ENCODE assay signal across 33 cellular contexts in the genomic region with DNA sequence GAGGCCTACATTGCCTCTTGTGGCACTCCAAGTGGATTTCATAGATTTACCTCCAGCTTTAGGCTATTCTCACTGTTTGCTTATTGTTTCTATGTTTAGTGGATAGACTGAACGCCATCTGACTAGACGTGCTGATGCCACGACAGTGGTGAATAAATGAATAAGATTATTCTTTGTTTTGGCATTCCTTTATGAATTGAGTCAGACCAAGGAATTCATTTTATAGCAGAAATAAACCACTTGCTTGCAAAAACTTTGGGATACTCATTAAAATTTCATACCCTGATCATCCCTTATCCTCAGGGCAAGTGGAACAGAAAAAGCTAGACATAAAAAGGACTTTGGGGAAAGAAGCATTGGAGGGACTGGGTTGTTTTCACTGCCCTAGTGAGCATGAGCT.
DNase-seq lines count a peak whose midpoint lies in the region; ATAC-seq and TF ChIP-seq lines count a peak whose summit lies in the region.
"Had no signal": no experiment of that assay in that cellular context is flagged by ENCODE, and none has a peak within 500 bp of the region (broad histone marks: within the 10 kb centered on the region; RNA-seq: fewer than 3 reads in every experiment).

No MANE protein-coding gene starts in this region.

- no peaks in the 10 kb centered on the region for H3K27me3 ChIP-seq in mammary epithelial cell (ENCODE audit: insufficient read depth, low read length)
- H3K27me3 ChIP-seq in suprapubic skin: no peaks in the 10 kb centered on the region
- H3K27me3 ChIP-seq: esophagus muscularis mucosa, gastrocnemius medialis, upper lobe of left lung had no signal

- H4K20me1 ChIP-seq in mammary epithelial cell (ENCODE audit: insufficient read depth, low read length): no peaks in the 10 kb centered on the region

- H3K27me3 Mint-ChIP-seq in MCF 10A (ENCODE audit: insufficient read depth, unreplicated experiment): no peaks in the 10 kb centered on the region
- H3K27me3 Mint-ChIP-seq in stimulated activated memory B cell treated with anti-CD40 and anti-IgM and Interleukin-4, amounts not matched to agents 10 μg/mL and 1 μg/mL and 100 μg/mL, for 72 hours: no peaks in the 10 kb centered on the region
- H3K27me3 Mint-ChIP-seq: activated CD4-positive, alpha-beta T cell treated with anti-CD3 and anti-CD28 coated beads for 36 hours; B cell; stimulated activated naive B cell treated with anti-CD40 and anti-IgM and Interleukin-4, amounts not matched to agents 10 μg/mL and 1 μg/mL and 100 μg/mL, for 72 hours had no signal

- intact Hi-C loops in mammary epithelial cell (cut with micrococcal nuclease) (no loop called here), MCF 10A (cut with micrococcal nuclease) (no loop called here)

- peaks cover 6% of the 10 kb centered on the region for H3K4me1 ChIP-seq in mammary epithelial cell (ENCODE audit: insufficient read depth, low read length)
- no peaks in the 10 kb centered on the region for H3K4me1 ChIP-seq in suprapubic skin
- H3K4me1 ChIP-seq: esophagus muscularis mucosa, gastrocnemius medialis, upper lobe of left lung had no signal

- H3K9ac ChIP-seq in mammary epithelial cell (ENCODE audit: insufficient read depth, low read length): no peak overlapping the region

- DNase-seq in mammary epithelial cell: peak; percentile 65
- DNase-seq in MCF 10A (ENCODE audit: unreplicated experiment): no peak
- DNase-seq in LHCN-M2 (ENCODE audit: low read depth): peak; percentile 53
- DNase-seq in astrocyte of the cerebellum (ENCODE audit: low read depth): peak; percentile 29
- no peak for DNase-seq in suprapubic skin (ENCODE audit: low spot score in 2 of 2)
- DNase-seq in activated CD4-positive, alpha-beta T cell treated with anti-CD3 and anti-CD28 coated beads, Interleukin-2, amount 50 U/mL, for 48 hours: no peak
- DNase-seq: activated CD4-positive, alpha-beta T cell treated with anti-CD3 and anti-CD28 coated beads for 36 hours; activated CD8-positive, alpha-beta T cell treated with anti-CD3 and anti-CD28 coated beads, Interleukin-2, amount 10 ng/mL, durations not matched to agents 7 days and 5 days; activated naive CD4-positive, alpha-beta T cell treated with anti-CD3 and anti-CD28 coated beads, Interleukin-2, amount 50 U/mL, for 16 hours; CD8-positive, alpha-beta memory T cell; gastrocnemius medialis; GF-D8; kidney glomerular epithelial cell; midbrain; MV-4-11; naive thymus-derived CD4-positive, alpha-beta T cell; NCI-H1436; NCI-H2081; NCI-H526; nucleus accumbens; OCI-M1; stimulated activated CD4-positive, alpha-beta T cell treated with anti-CD3 and anti-CD28 coated beads, Interleukin-15, amount 100 ng/mL, for 24 hours; stimulated activated naive B cell treated with anti-CD40 and anti-IgM and Interleukin-4, amounts not matched to agents 10 μg/mL and 1 μg/mL and 100 μg/mL, for 72 hours; substantia nigra; upper lobe of left lung had no signal

- H2AFZ ChIP-seq in mammary epithelial cell (ENCODE audit: low read depth, low read length): peak overlapping the region; percentile 55

- dilution Hi-C loops in mammary epithelial cell (cut with HindIII; ENCODE audit: low sequenced_read_pairs): no loop called here

- no peaks in the 10 kb centered on the region for H3K9me3 ChIP-seq in mammary epithelial cell (replicated peaks; ENCODE audit: insufficient read depth, low read length)
- no peaks in the 10 kb centered on the region for H3K9me3 ChIP-seq in suprapubic skin
- H3K9me3 ChIP-seq: esophagus muscularis mucosa, gastrocnemius medialis, upper lobe of left lung had no signal

- TF ChIP-seq POLR2A in suprapubic skin (IDR thresholded peaks at IDR 0.05): no peak

- BruUV-seq in mammary epithelial cell (replicated peaks; lab: Mats Ljungman, UMichigan): no TSS peak
- BruUV-seq in MCF 10A (replicated peaks; lab: Mats Ljungman, UMichigan): no TSS peak

- TF ChIP-seq EP300 in suprapubic skin (IDR thresholded peaks at IDR 0.05): no peak

- H3K4me3 Mint-ChIP-seq in MCF 10A (ENCODE audit: unreplicated experiment): no peak overlapping the region
- H3K4me3 Mint-ChIP-seq in stimulated activated memory B cell treated with anti-CD40 and anti-IgM and Interleukin-4, amounts not matched to agents 10 μg/mL and 1 μg/mL and 100 μg/mL, for 72 hours: no peak overlapping the region
- H3K4me3 Mint-ChIP-seq: activated CD4-positive, alpha-beta T cell treated with anti-CD3 and anti-CD28 coated beads for 36 hours; activated CD8-positive, alpha-beta T cell treated with anti-CD3 and anti-CD28 coated beads, Interleukin-2, amount 10 ng/mL, durations not matched to agents 7 days and 5 days; B cell; CD8-positive, alpha-beta memory T cell; naive thymus-derived CD4-positive, alpha-beta T cell; stimulated activated naive B cell treated with anti-CD40 and anti-IgM and Interleukin-4, amounts not matched to agents 10 μg/mL and 1 μg/mL and 100 μg/mL, for 72 hours had no signal

- CTCF ChIA-PET in mammary epithelial cell (lab: Charles Lee; ENCODE audit: low non-redundant PET) (no interaction called here), MCF 10A (lab: Yijun Ruan, JAX) (interaction anchor here (0.6 to 1.5 kb wide), 3 partner anchors 32 to 704 kb away, joined by 3 read pairs; no protein-coding TSS in a partner anchor)

- 9% methylated on average over 3 of the region's 3 CpGs for WGBS in mammary epithelial cell (ENCODE audit: low coverage, missing lambda C conversion rate)
- WGBS in suprapubic skin: 72% methylated on average over 3 of the region's 3 CpGs

- no peaks in the 10 kb centered on the region for H3K9me3 Mint-ChIP-seq in MCF 10A (ENCODE audit: unreplicated experiment)
- H3K9me3 Mint-ChIP-seq in stimulated activated memory B cell treated with anti-CD40 and anti-IgM and Interleukin-4, amounts not matched to agents 10 μg/mL and 1 μg/mL and 100 μg/mL, for 72 hours: no peaks in the 10 kb centered on the region
- H3K9me3 Mint-ChIP-seq: CD8-positive, alpha-beta memory T cell had no signal

- no peak overlapping the region for H3K27ac Mint-ChIP-seq in MCF 10A (ENCODE audit: low read depth, unreplicated experiment)
- no peak overlapping the region for H3K27ac Mint-ChIP-seq in stimulated activated memory B cell treated with anti-CD40 and anti-IgM and Interleukin-4, amounts not matched to agents 10 μg/mL and 1 μg/mL and 100 μg/mL, for 72 hours
- H3K27ac Mint-ChIP-seq: activated CD4-positive, alpha-beta T cell treated with anti-CD3 and anti-CD28 coated beads for 36 hours; activated CD8-positive, alpha-beta T cell treated with anti-CD3 and anti-CD28 coated beads, Interleukin-2, amount 10 ng/mL, durations not matched to agents 7 days and 5 days; B cell; CD8-positive, alpha-beta memory T cell; naive thymus-derived CD4-positive, alpha-beta T cell; stimulated activated naive B cell treated with anti-CD40 and anti-IgM and Interleukin-4, amounts not matched to agents 10 μg/mL and 1 μg/mL and 100 μg/mL, for 72 hours had no signal

- H3K4me1 Mint-ChIP-seq in MCF 10A (ENCODE audit: insufficient read depth, unreplicated experiment): no peaks in the 10 kb centered on the region
- no peaks in the 10 kb centered on the region for H3K4me1 Mint-ChIP-seq in stimulated activated memory B cell treated with anti-CD40 and anti-IgM and Interleukin-4, amounts not matched to agents 10 μg/mL and 1 μg/mL and 100 μg/mL, for 72 hours
- H3K4me1 Mint-ChIP-seq: B cell; stimulated activated naive B cell treated with anti-CD40 and anti-IgM and Interleukin-4, amounts not matched to agents 10 μg/mL and 1 μg/mL and 100 μg/mL, for 72 hours had no signal

- TF ChIP-seq CTCF in mammary epithelial cell (conservative IDR thresholded peaks at IDR 0.05 in 1 of 2, IDR thresholded peaks at IDR 0.05 in 1 of 2; ENCODE audit: extremely low read depth in 1 of 2, insufficient read depth in 1 of 2, low read depth in 1 of 2, low read length in 2 of 2) (no peak), MCF 10A (IDR thresholded peaks at IDR 0.05; ENCODE audit: unreplicated experiment) (no peak), astrocyte of the cerebellum (IDR thresholded peaks at IDR 0.05; ENCODE audit: low read depth, low read length, missing control alignments) (no peak), suprapubic skin (IDR thresholded peaks at IDR 0.05) (no peak)

- ATAC-seq in stimulated activated memory B cell treated with anti-CD40 and anti-IgM and Interleukin-4, amounts not matched to agents 10 μg/mL and 1 μg/mL and 100 μg/mL, for 72 hours: no peak
- ATAC-seq in HG03045 (IDR thresholded peaks at IDR 0.05; ENCODE audit: unreplicated experiment): no peak
- ATAC-seq: activated CD4-positive, alpha-beta T cell treated with anti-CD3 and anti-CD28 coated beads for 36 hours; activated CD8-positive, alpha-beta T cell treated with anti-CD3 and anti-CD28 coated beads, Interleukin-2, amount 10 ng/mL, durations not matched to agents 7 days and 5 days; gastrocnemius medialis; naive thymus-derived CD4-positive, alpha-beta T cell; Right ventricle myocardium inferior; stimulated activated naive B cell treated with anti-CD40 and anti-IgM and Interleukin-4, amounts not matched to agents 10 μg/mL and 1 μg/mL and 100 μg/mL, for 72 hours had no signal

- H3K36me3 ChIP-seq in mammary epithelial cell (ENCODE audit: insufficient read depth, low read length) (no peaks in the 10 kb centered on the region), suprapubic skin (no peaks in the 10 kb centered on the region)
- H3K36me3 ChIP-seq: esophagus muscularis mucosa, gastrocnemius medialis, upper lobe of left lung had no signal

- H3K27ac ChIP-seq in mammary epithelial cell (ENCODE audit: insufficient read depth, low read depth, low read length) (no peak overlapping the region), suprapubic skin (no peak overlapping the region)
- H3K27ac ChIP-seq: 22Rv1, esophagus muscularis mucosa, gastrocnemius medialis, HL-60, upper lobe of left lung, VCaP had no signal

- no peak overlapping the region for H3K4me2 ChIP-seq in mammary epithelial cell (ENCODE audit: insufficient read depth, low read depth, low read length)

- H3K36me3 Mint-ChIP-seq in MCF 10A (ENCODE audit: insufficient read depth, unreplicated experiment): no peaks in the 10 kb centered on the region
- no peaks in the 10 kb centered on the region for H3K36me3 Mint-ChIP-seq in stimulated activated memory B cell treated with anti-CD40 and anti-IgM and Interleukin-4, amounts not matched to agents 10 μg/mL and 1 μg/mL and 100 μg/mL, for 72 hours

- POLR2A ChIA-PET in MCF 10A (lab: Yijun Ruan, JAX): interaction anchor here (0.6 to 1.0 kb wide), 2 partner anchors 11 to 1826 kb away, joined by 6 read pairs; no protein-coding TSS in a partner anchor

- in situ Hi-C loops in mammary epithelial cell (cut with MboI; ENCODE audit: low sequenced_read_pairs in 2 of 2): no loop called here
- in situ Hi-C loops in astrocyte of the cerebellum (cut with HindIII; ENCODE audit: low sequenced_read_pairs): no loop called here

- H3K79me2 ChIP-seq in mammary epithelial cell (ENCODE audit: insufficient read depth, low read length): no peaks in the 10 kb centered on the region

- H3K4me3 ChIP-seq in mammary epithelial cell (replicated peaks in 1 of 3; ENCODE audit: insufficient read depth in 1 of 3, low read depth in 2 of 3, low read length in 3 of 3) (no peak overlapping the region), astrocyte of the cerebellum (ENCODE audit: low read depth, low read length) (no peak overlapping the region), suprapubic skin (no peak overlapping the region)
- H3K4me3 ChIP-seq: esophagus muscularis mucosa, gastrocnemius medialis, upper lobe of left lung had no signal

Comparison
In these comparisons a context has a peak if more than half of its experiments do, and no peak if none do; other contexts are left out.
1. DNase-seq: peak in mammary epithelial cell (single experiment), LHCN-M2 (single experiment) and astrocyte of the cerebellum (single experiment); none in MCF 10A (single experiment), suprapubic skin (0 of 2) and activated CD4-positive, alpha-beta T cell treated with anti-CD3 and anti-CD28 coated beads, Interleukin-2, amount 50 U/mL, for 48 hours (0 of 2).